Comparison of ENCODE assay signal across 27 cellular contexts in genomic region chr11:68735125-68735524, GRCh38. TPM values are rescaled to one million over a fixed set of nuclear protein-coding genes. Genes with fewer than 3 reads are reported as not detected.
DNase-seq lines count a peak whose midpoint lies in the region; ATAC-seq and TF ChIP-seq lines count a peak whose summit lies in the region.
"Had no signal": no experiment of that assay in that cellular context is flagged by ENCODE, and none has a peak within 500 bp of the region (broad histone marks: within the 10 kb centered on the region; RNA-seq: fewer than 3 reads in every experiment).

No MANE protein-coding gene starts in this region.

- ATAC-seq in lower lobe of right lung (peak in 1 of 2 donors; percentile 55), upper lobe of left lung (ENCODE audit: low FRiP score in 2 of 2) (peak in 1 of 2 donors; percentile 35), GM21529 (IDR thresholded peaks at IDR 0.05; ENCODE audit: unreplicated experiment) (no peak)
- ATAC-seq: GM12878, HCT116 had no signal

- TF ChIP-seq CTCF in NB4 (IDR thresholded peaks at IDR 0.05; ENCODE audit: low read depth, low read length) (no peak), lower lobe of right lung (IDR thresholded peaks at IDR 0.05) (no peak), upper lobe of left lung (IDR thresholded peaks at IDR 0.05) (no peak), smooth muscle cell (IDR thresholded peaks at IDR 0.05; ENCODE audit: borderline replicate concordance, insufficient read depth, poor library complexity, severe bottlenecking) (no peak)

- H3K4me3 ChIP-seq in NB4 (ENCODE audit: low read depth, low read length) = no peak overlapping the region
- H3K4me3 ChIP-seq in lower lobe of right lung = no peak overlapping the region
- H3K4me3 ChIP-seq in upper lobe of left lung = no peak overlapping the region
- no peak overlapping the region for H3K4me3 ChIP-seq in smooth muscle cell
- H3K4me3 ChIP-seq: BLaER1, GM12878, SJSA1 had no signal

- no peak overlapping the region for H3K27ac ChIP-seq in lower lobe of right lung
- peak overlapping the region in 1 of 4 donors; percentile 18 for H3K27ac ChIP-seq in upper lobe of left lung
- H3K27ac ChIP-seq in smooth muscle cell (ENCODE audit: low read depth) = no peak overlapping the region
- H3K27ac ChIP-seq: BLaER1, SJSA1 had no signal

- DNase-seq in Ammon's horn (ENCODE audit: low spot score) = peak; percentile 16
- peak; percentile 44 for DNase-seq in NB4 (ENCODE audit: low read depth)
- peak; percentile 54 for DNase-seq in lower lobe of right lung
- peak; percentile 26 to 31 for DNase-seq in upper lobe of left lung
- DNase-seq in activated naive CD4-positive, alpha-beta T cell treated with Interleukin-2 at 50 U/mL for 16 hours = no peak
- DNase-seq in smooth muscle cell (lab: John Stamatoyannopoulos, UW; ENCODE audit: unreplicated experiment) = no peak
- DNase-seq: 8988T; CD4-positive, alpha-beta memory T cell; COR-L47; DMS53; NCI-H1092 treated with DMSO at 0.1 percent for 48 hours; NCI-H1436; NCI-H187; NCI-H2081 treated with DMSO at 0.1 percent for 48 hours; NCI-H2171; NCI-H226; NCI-H510A; NCI-H69; Right ventricle myocardium superior; RPMI8226 had no signal

- no peak overlapping the region for H3K9ac ChIP-seq in smooth muscle cell (ENCODE audit: low read depth)
- H3K9ac ChIP-seq: BLaER1 had no signal

- no peak overlapping the region for H3K4me2 ChIP-seq in smooth muscle cell
- H3K4me2 ChIP-seq: BLaER1 had no signal

- WGBS in upper lobe of left lung, 2 donors = 51 to 62% methylated on average over 3 to 6 of the region's 6 CpGs
- WGBS in smooth muscle cell (ENCODE audit: low lambda C conversion rate) = 92% methylated on average over 6 of the region's 6 CpGs

- intact Hi-C loops in lower lobe of right lung (cut with DNase I) = no loop called here

- no peak for TF ChIP-seq POLR2A in NB4 (IDR thresholded peaks at IDR 0.05; ENCODE audit: extremely low read depth, insufficient read length)
- TF ChIP-seq POLR2A in upper lobe of left lung (IDR thresholded peaks at IDR 0.05) = no peak

- H2AFZ ChIP-seq in smooth muscle cell (ENCODE audit: low read depth) = no peak overlapping the region

- H3F3A ChIP-seq in smooth muscle cell (ENCODE audit: low read depth) = no peaks in the 10 kb centered on the region

- H3K4me1 ChIP-seq in lower lobe of right lung (no peaks in the 10 kb centered on the region), upper lobe of left lung (no peaks in the 10 kb centered on the region), smooth muscle cell (ENCODE audit: low read depth) (no peaks in the 10 kb centered on the region)
- H3K4me1 ChIP-seq: SJSA1 had no signal

- no peak for TF ChIP-seq EP300 in upper lobe of left lung (IDR thresholded peaks at IDR 0.05)

- no peaks in the 10 kb centered on the region for H3K9me3 ChIP-seq in lower lobe of right lung
- H3K9me3 ChIP-seq in upper lobe of left lung = no peaks in the 10 kb centered on the region
- H3K9me3 ChIP-seq in smooth muscle cell (replicated peaks; ENCODE audit: low read depth) = no peaks in the 10 kb centered on the region
- H3K9me3 ChIP-seq: BLaER1, SJSA1 had no signal

- no peaks in the 10 kb centered on the region for H4K20me1 ChIP-seq in smooth muscle cell (ENCODE audit: low read depth)
- H4K20me1 ChIP-seq: BLaER1 had no signal

- no peaks in the 10 kb centered on the region for H3K27me3 ChIP-seq in lower lobe of right lung (ENCODE audit: low read depth)
- no peaks in the 10 kb centered on the region for H3K27me3 ChIP-seq in upper lobe of left lung
- no peaks in the 10 kb centered on the region for H3K27me3 ChIP-seq in smooth muscle cell (ENCODE audit: low read depth)
- H3K27me3 ChIP-seq: BLaER1, SJSA1 had no signal

- H3K36me3 ChIP-seq in lower lobe of right lung (no peaks in the 10 kb centered on the region), upper lobe of left lung (no peaks in the 10 kb centered on the region), smooth muscle cell (ENCODE audit: low read depth) (no peaks in the 10 kb centered on the region)
- H3K36me3 ChIP-seq: SJSA1 had no signal

- no peaks in the 10 kb centered on the region for H3K79me2 ChIP-seq in smooth muscle cell (ENCODE audit: low read depth)

RNA-seq across cellular contexts. Expression of gene TESMIN, which starts 16.2 kb away (rescaled TPM):
- total RNA-seq in lower lobe of right lung (1.9 TPM), upper lobe of left lung (1 to 10 TPM in 4 of 6 donors, under 1 TPM in 2; 0.76 to 7.3 (median 1.8) TPM), smooth muscle cell (0.45 and 1.3 TPM in 2 replicates)
- polyA plus RNA-seq in smooth muscle cell = 1.6 and 4.8 TPM in 2 replicates

RNA-seq across cellular contexts. Expression of gene GAL, which starts 50.8 kb away (rescaled TPM):
- total RNA-seq in lower lobe of right lung = not detected
- total RNA-seq in upper lobe of left lung = under 1 TPM in 2 of 6 donors, not detected in 4; 0.54 TPM
- total RNA-seq in smooth muscle cell = 6.9 and 19.4 TPM in 2 replicates
- polyA plus RNA-seq in smooth muscle cell = 55.5 and 61.5 TPM in 2 replicates
- total RNA-seq: CD4-positive, alpha-beta memory T cell; GM12878; H4; Right ventricle myocardium superior; SJSA1 had no signal
- polyA plus RNA-seq: CD4-positive, alpha-beta memory T cell; IgD-negative memory B cell had no signal

Comparison
In these comparisons a context has a peak if more than half of its experiments do, and no peak if none do; other contexts are left out.
1. DNase-seq: peak in Ammon's horn (single experiment), NB4 (single experiment), lower lobe of right lung (single experiment) and upper lobe of left lung (2 of 2); none in activated naive CD4-positive, alpha-beta T cell treated with Interleukin-2 at 50 U/mL for 16 hours (single experiment) and smooth muscle cell (single experiment).